Comparison of ENCODE assay signal across 8 cellular contexts in genomic region chr9:34589656-34590375, GRCh38. TPM values are rescaled to one million over a fixed set of nuclear protein-coding genes. Genes with fewer than 3 reads are reported as not detected.
DNase-seq lines count a peak whose midpoint lies in the region; ATAC-seq and TF ChIP-seq lines count a peak whose summit lies in the region.

TSS of gene CNTFR (minus strand) at chr9:34589724. CDS start at chr9:34568981, 20,743 bp downstream.

- peaks cover 25% of the 10 kb centered on the region for H3K4me1 Mint-ChIP-seq in activated CD4-positive, alpha-beta memory T cell treated with anti-CD3 and anti-CD28 coated beads for 36 hours (ENCODE audit: low read depth)

- DNase-seq in activated naive CD4-positive, alpha-beta T cell treated with Interleukin-2 at 50 U/mL for 16 hours: peak; percentile 12
- no peak for DNase-seq in activated naive CD4-positive, alpha-beta T cell treated with anti-CD3 and anti-CD28 coated beads, Interleukin-2, amount 50 U/mL, for 72 hours (ENCODE audit: low spot score in 2 of 2)
- peak; percentile 15 for DNase-seq in activated CD4-positive, alpha-beta memory T cell treated with anti-CD3 and anti-CD28 coated beads for 36 hours
- DNase-seq in globus pallidus (ENCODE audit: low spot score) (peak; percentile 76), omental fat pad (ENCODE audit: low spot score) (no peak), CD1c-positive myeloid dendritic cell (ENCODE audit: extremely low spot score) (no peak)

- no peak within 1 kb of the TSS for H3K27ac Mint-ChIP-seq in activated naive CD4-positive, alpha-beta T cell treated with anti-CD3 and anti-CD28 coated beads, Interleukin-2, amount 50 U/mL, for 72 hours
- no peak within 1 kb of the TSS for H3K27ac Mint-ChIP-seq in activated CD4-positive, alpha-beta memory T cell treated with anti-CD3 and anti-CD28 coated beads for 36 hours

- ATAC-seq in activated naive CD4-positive, alpha-beta T cell treated with anti-CD3 and anti-CD28 coated beads, Interleukin-2, amount 50 U/mL, for 72 hours: no peak
- ATAC-seq in omental fat pad (ENCODE audit: low FRiP score): peak; percentile 42
- no peak for ATAC-seq in HG03039 (IDR thresholded peaks at IDR 0.05; ENCODE audit: unreplicated experiment)
- ATAC-seq in GM18861 (IDR thresholded peaks at IDR 0.05; ENCODE audit: unreplicated experiment): no peak

- peaks cover 66% of the 10 kb centered on the region for H3K27me3 Mint-ChIP-seq in activated CD4-positive, alpha-beta memory T cell treated with anti-CD3 and anti-CD28 coated beads for 36 hours

- TF ChIP-seq CTCF in omental fat pad (IDR thresholded peaks at IDR 0.05): no peak

- peak within 1 kb of the TSS; percentile 53 for H3K4me3 Mint-ChIP-seq in activated CD4-positive, alpha-beta memory T cell treated with anti-CD3 and anti-CD28 coated beads for 36 hours

- no peaks in the 10 kb centered on the region for H3K9me3 Mint-ChIP-seq in activated naive CD4-positive, alpha-beta T cell treated with anti-CD3 and anti-CD28 coated beads, Interleukin-2, amount 50 U/mL, for 72 hours
- H3K9me3 Mint-ChIP-seq in activated CD4-positive, alpha-beta memory T cell treated with anti-CD3 and anti-CD28 coated beads for 36 hours: no peaks in the 10 kb centered on the region

- POLR2A ChIA-PET in activated CD4-positive, alpha-beta memory T cell treated with anti-CD3 and anti-CD28 coated beads for 36 hours (lab: Charles Lee): no interaction called here

- intact Hi-C loops in activated CD4-positive, alpha-beta memory T cell treated with anti-CD3 and anti-CD28 coated beads for 36 hours (cut with micrococcal nuclease): loop anchor here (2.0 to 5.0 kb wide), 3 partner anchors 65 to 188 kb away; no protein-coding TSS in a partner anchor

- H3K36me3 Mint-ChIP-seq in activated naive CD4-positive, alpha-beta T cell treated with anti-CD3 and anti-CD28 coated beads, Interleukin-2, amount 50 U/mL, for 72 hours: peaks cover 0 to 9% of the 10 kb centered on the region in 2 donors
- no peaks in the 10 kb centered on the region for H3K36me3 Mint-ChIP-seq in activated CD4-positive, alpha-beta memory T cell treated with anti-CD3 and anti-CD28 coated beads for 36 hours

- CTCF ChIA-PET in activated CD4-positive, alpha-beta memory T cell treated with anti-CD3 and anti-CD28 coated beads for 36 hours (lab: Charles Lee): interaction anchor here (0.9 to 1.1 kb wide), 2 partner anchors 42 to 186 kb away, joined by 3 to 4 read pairs; no protein-coding TSS in a partner anchor

RNA-seq across cellular contexts. Expression of gene CNTFR, which starts in this region (rescaled TPM):
- under 1 TPM in 1 of 2 donors, not detected in 1; 0.34 TPM for total RNA-seq in activated naive CD4-positive, alpha-beta T cell treated with anti-CD3 and anti-CD28 coated beads, Interleukin-2, amount 50 U/mL, for 72 hours
- total RNA-seq in activated CD4-positive, alpha-beta memory T cell treated with anti-CD3 and anti-CD28 coated beads for 36 hours: not detected
- 10 to 100 TPM; 41.9 to 81.5 (median 60.4) TPM for total RNA-seq in omental fat pad

Comparison
In these comparisons a context has a peak if more than half of its experiments do, and no peak if none do; other contexts are left out.
1. RNA of gene CNTFR (total RNA-seq): 41.9 to 81.5 TPM in omental fat pad; 0.34 TPM in activated naive CD4-positive, alpha-beta T cell treated with anti-CD3 and anti-CD28 coated beads, Interleukin-2, amount 50 U/mL, for 72 hours and not detected in activated CD4-positive, alpha-beta memory T cell treated with anti-CD3 and anti-CD28 coated beads for 36 hours; every median in the first group is over 10 times any median in the second.
2. DNase-seq: peak in activated naive CD4-positive, alpha-beta T cell treated with Interleukin-2 at 50 U/mL for 16 hours (single experiment) and globus pallidus (single experiment); none in activated naive CD4-positive, alpha-beta T cell treated with anti-CD3 and anti-CD28 coated beads, Interleukin-2, amount 50 U/mL, for 72 hours (0 of 2), omental fat pad (single experiment) and CD1c-positive myeloid dendritic cell (single experiment).
3. Peak in DNase-seq in activated CD4-positive, alpha-beta memory T cell treated with anti-CD3 and anti-CD28 coated beads for 36 hours; RNA of the gene not detected or under 1 TPM.